Comparison of ENCODE assay signal across 8 cellular contexts in the genomic region with DNA sequence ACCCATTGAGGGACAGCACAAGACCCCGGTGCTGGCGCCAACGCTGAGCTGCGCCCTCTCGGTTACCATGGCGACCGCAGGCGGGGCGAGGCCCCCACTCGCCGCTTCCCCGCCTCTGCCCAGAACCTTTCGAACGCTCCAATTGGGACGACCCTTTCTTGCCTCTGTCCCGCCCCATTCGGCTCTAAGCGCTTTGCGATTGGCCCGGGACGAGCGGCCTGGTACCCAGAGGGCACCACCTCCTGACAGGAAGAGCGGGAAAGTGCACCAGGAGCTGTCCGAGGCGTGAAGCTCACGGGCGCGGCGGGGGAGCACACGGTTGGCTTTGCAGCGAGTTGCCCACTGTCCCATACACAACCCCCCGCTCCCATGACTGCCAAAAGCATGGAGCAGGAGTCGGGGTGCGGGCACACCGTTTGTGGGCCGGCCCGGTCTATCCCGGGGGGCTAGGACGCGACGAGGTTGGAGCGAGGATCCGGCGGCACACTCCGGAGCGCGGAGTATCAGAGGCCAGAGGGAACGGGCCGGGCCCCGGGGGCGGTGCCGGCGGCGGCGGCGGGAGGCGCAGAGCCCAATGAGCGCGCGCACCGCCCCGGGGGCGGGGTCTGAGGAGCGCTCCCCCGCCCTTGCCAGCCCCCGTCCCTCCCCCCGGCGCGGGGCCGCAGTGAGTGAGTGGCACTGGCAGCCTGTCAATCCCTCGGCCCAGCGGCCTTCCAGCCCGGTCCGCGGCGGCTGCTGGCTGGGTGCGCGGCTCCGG. TPM values are rescaled to one million over a fixed set of nuclear protein-coding genes. Genes with fewer than 3 reads are reported as not detected.
DNase-seq lines count a peak whose midpoint lies in the region; ATAC-seq and TF ChIP-seq lines count a peak whose summit lies in the region.

No MANE protein-coding gene starts in this region.

- TF ChIP-seq EP300 in SK-N-SH (IDR thresholded peaks at IDR 0.05; ENCODE audit: borderline replicate concordance in 1 of 2, low read depth in 1 of 2, low read length in 1 of 2), result no peak

- H3K4me3 ChIP-seq in GM08714 (ENCODE audit: low read length) (peak overlapping the region; percentile 63; the same call in 1 of the 2 replicates), SK-N-SH (ENCODE audit: low read depth in 2 of 2, low read length in 1 of 2) (peak overlapping the region; percentile 53 to 96), osteoblast (ENCODE audit: insufficient read depth, low read length) (peak overlapping the region; percentile 78), thoracic aorta (peak overlapping the region; percentile 92)

- peaks cover 15 to 26% of the 10 kb centered on the region in 2 experiments for H3K36me3 ChIP-seq in SK-N-SH (replicated peaks in 1 of 2; ENCODE audit: control insufficient read depth in 1 of 2, insufficient read depth in 2 of 2, low read length in 1 of 2)
- no peaks in the 10 kb centered on the region for H3K36me3 ChIP-seq in osteoblast (ENCODE audit: insufficient read depth, low read length)
- no peaks in the 10 kb centered on the region for H3K36me3 ChIP-seq in thoracic aorta

- H2AFZ ChIP-seq in SK-N-SH (ENCODE audit: low read depth) (peak overlapping the region; percentile 12; the same call in 1 of the 2 replicates), osteoblast (ENCODE audit: low read length) (peak overlapping the region; percentile 87)

- peaks cover 26% of the 10 kb centered on the region for H3K4me1 Mint-ChIP-seq in activated naive CD8-positive, alpha-beta T cell (ENCODE audit: low read depth)
- H3K4me1 Mint-ChIP-seq in glutamatergic neuron (ENCODE audit: low read depth, unreplicated experiment), result peaks cover 15% of the 10 kb centered on the region

- no peaks in the 10 kb centered on the region for H3K9me2 ChIP-seq in SK-N-SH

- peak overlapping the region; percentile 63; the same call in 1 of the 2 replicates for H3K9ac ChIP-seq in SK-N-SH

- peak overlapping the region; percentile 95 for H3K27ac Mint-ChIP-seq in activated naive CD8-positive, alpha-beta T cell
- peak overlapping the region; percentile 22 for H3K27ac Mint-ChIP-seq in glutamatergic neuron (ENCODE audit: unreplicated experiment)

- H3K4me1 ChIP-seq in SK-N-SH (ENCODE audit: control insufficient read depth in 1 of 2, insufficient read depth in 2 of 2, low read depth in 1 of 2, low read length in 1 of 2) (peaks cover 8 to 9% of the 10 kb centered on the region in 2 experiments; a peak in 3 of 4 replicates), osteoblast (ENCODE audit: insufficient read depth, low read length) (peaks cover 36% of the 10 kb centered on the region), thoracic aorta (ENCODE audit: control insufficient read depth in 1 of 2, low read depth in 2 of 2) (peaks cover 10 to 13% of the 10 kb centered on the region in 2 donors)

- TF ChIP-seq RAD21 in SK-N-SH (IDR thresholded peaks at IDR 0.05; ENCODE audit: low read length), result no peak; the same call in 1 of the 2 replicates

- POLR2A ChIA-PET in SK-N-SH (lab: Yijun Ruan, JAX), result interaction anchor here (0.6 to 2.0 kb wide), 6 partner anchors 16 to 730 kb away, joined by 3 to 14 read pairs (median 3); a partner anchor contains a TSS

- H3K4me3 Mint-ChIP-seq in activated naive CD8-positive, alpha-beta T cell, result peak overlapping the region; percentile 93
- peak overlapping the region; percentile 91 for H3K4me3 Mint-ChIP-seq in glutamatergic neuron (ENCODE audit: unreplicated experiment)

- no peaks in the 10 kb centered on the region for H3K27me3 Mint-ChIP-seq in activated naive CD8-positive, alpha-beta T cell
- peaks cover 8% of the 10 kb centered on the region for H3K27me3 Mint-ChIP-seq in glutamatergic neuron (ENCODE audit: unreplicated experiment)

- 1% methylated on average over 29 of the region's 79 CpGs for WGBS in SK-N-SH (ENCODE audit: low lambda C conversion rate)

- no peaks in the 10 kb centered on the region for H3K9me3 Mint-ChIP-seq in activated naive CD8-positive, alpha-beta T cell (ENCODE audit: low read depth)
- H3K9me3 Mint-ChIP-seq in glutamatergic neuron (ENCODE audit: unreplicated experiment), result peaks cover 11% of the 10 kb centered on the region

- H4K20me1 ChIP-seq in SK-N-SH (ENCODE audit: insufficient read depth) (0 out of 2 replicates have a peak, but pooled peaks cover under 1% of the 10 kb centered on the region), osteoblast (ENCODE audit: insufficient read depth, low read length) (no peaks in the 10 kb centered on the region)

- H3K36me3 Mint-ChIP-seq in activated naive CD8-positive, alpha-beta T cell, result no peaks in the 10 kb centered on the region
- no peaks in the 10 kb centered on the region for H3K36me3 Mint-ChIP-seq in glutamatergic neuron (ENCODE audit: unreplicated experiment)

- H3K79me2 ChIP-seq in SK-N-SH (ENCODE audit: insufficient read depth), result peaks cover 39% of the 10 kb centered on the region
- H3K79me2 ChIP-seq in osteoblast (ENCODE audit: insufficient read depth, low read length), result peaks cover 40% of the 10 kb centered on the region

- CTCF ChIA-PET in SK-N-SH (lab: Yijun Ruan, JAX), result interaction anchor here (0.6 to 2.0 kb wide), 6 partner anchors 15 to 976 kb away, joined by 3 to 8 read pairs (median 4); no protein-coding TSS in a partner anchor

- H3K27ac ChIP-seq in SK-N-SH (ENCODE audit: low read depth in 2 of 2, low read length in 1 of 2) (peak overlapping the region; percentile 72 to 97), osteoblast (ENCODE audit: low read depth, low read length) (peak overlapping the region; percentile 17), thoracic aorta (peak overlapping the region; percentile 59 to 74)

- H3K27me3 ChIP-seq in SK-N-SH (ENCODE audit: insufficient read depth), result no peaks in the 10 kb centered on the region
- no peaks in the 10 kb centered on the region for H3K27me3 ChIP-seq in osteoblast (ENCODE audit: insufficient read depth, low read length)
- no peaks in the 10 kb centered on the region for H3K27me3 ChIP-seq in thoracic aorta (replicated peaks; ENCODE audit: insufficient read depth)

- ATAC-seq in HG02588 (IDR thresholded peaks at IDR 0.05; ENCODE audit: unreplicated experiment) (peak; percentile 64), thoracic aorta (ENCODE audit: insufficient number of reproducible peaks, low FRiP score, low read depth) (peak; percentile 95)

- H3K9me3 ChIP-seq in SK-N-SH (no peaks in the 10 kb centered on the region), osteoblast (ENCODE audit: low read depth, low read length) (no peaks in the 10 kb centered on the region), thoracic aorta (no peaks in the 10 kb centered on the region)

- TF ChIP-seq CTCF in SK-N-SH (IDR thresholded peaks at IDR 0.05) (no peak), glutamatergic neuron (IDR thresholded peaks at IDR 0.05; ENCODE audit: partially characterized antibody, unreplicated experiment) (no peak), osteoblast (IDR thresholded peaks at IDR 0.05; ENCODE audit: extremely low read depth, low read depth, low read length) (no peak), thoracic aorta (IDR thresholded peaks at IDR 0.05) (no peak)

- H3K4me2 ChIP-seq in SK-N-SH, result peak overlapping the region; percentile 74
- peak overlapping the region; percentile 88 for H3K4me2 ChIP-seq in osteoblast (ENCODE audit: insufficient read depth, low read length)

- peaks cover 32% of the 10 kb centered on the region for H3F3A ChIP-seq in SK-N-SH (replicated peaks; ENCODE audit: insufficient read depth)

- DNase-seq in NCI-H1092 (lab: John Stamatoyannopoulos, UW) (peak; percentile 92), SK-N-SH (peak; percentile 96), glutamatergic neuron (peak; percentile 96), osteoblast (ENCODE audit: insufficient read length, low spot score, missing footprints) (peak; percentile 99), thoracic aorta (ENCODE audit: low spot score) (peak; percentile 82)

TF ChIP-seq in SK-N-SH, 30 proteins besides CTCF, POLR2A, EP300 and RAD21 (continues in another document):
- TF ChIP-seq YY1 (IDR thresholded peaks at IDR 0.05; ENCODE audit: low read depth) (no peak), TAF1 (IDR thresholded peaks at IDR 0.05; ENCODE audit: borderline replicate concordance, low read depth, low read length) (peak; percentile 85; the same call in 1 of the 2 replicates), ELF1 (IDR thresholded peaks at IDR 0.05) (no peak), RFX5 (IDR thresholded peaks at IDR 0.05; ENCODE audit: low read length) (0 out of 2 replicates have a peak, but pooled peaks have one; percentile 31)
- TF ChIP-seq, protein P1, sequence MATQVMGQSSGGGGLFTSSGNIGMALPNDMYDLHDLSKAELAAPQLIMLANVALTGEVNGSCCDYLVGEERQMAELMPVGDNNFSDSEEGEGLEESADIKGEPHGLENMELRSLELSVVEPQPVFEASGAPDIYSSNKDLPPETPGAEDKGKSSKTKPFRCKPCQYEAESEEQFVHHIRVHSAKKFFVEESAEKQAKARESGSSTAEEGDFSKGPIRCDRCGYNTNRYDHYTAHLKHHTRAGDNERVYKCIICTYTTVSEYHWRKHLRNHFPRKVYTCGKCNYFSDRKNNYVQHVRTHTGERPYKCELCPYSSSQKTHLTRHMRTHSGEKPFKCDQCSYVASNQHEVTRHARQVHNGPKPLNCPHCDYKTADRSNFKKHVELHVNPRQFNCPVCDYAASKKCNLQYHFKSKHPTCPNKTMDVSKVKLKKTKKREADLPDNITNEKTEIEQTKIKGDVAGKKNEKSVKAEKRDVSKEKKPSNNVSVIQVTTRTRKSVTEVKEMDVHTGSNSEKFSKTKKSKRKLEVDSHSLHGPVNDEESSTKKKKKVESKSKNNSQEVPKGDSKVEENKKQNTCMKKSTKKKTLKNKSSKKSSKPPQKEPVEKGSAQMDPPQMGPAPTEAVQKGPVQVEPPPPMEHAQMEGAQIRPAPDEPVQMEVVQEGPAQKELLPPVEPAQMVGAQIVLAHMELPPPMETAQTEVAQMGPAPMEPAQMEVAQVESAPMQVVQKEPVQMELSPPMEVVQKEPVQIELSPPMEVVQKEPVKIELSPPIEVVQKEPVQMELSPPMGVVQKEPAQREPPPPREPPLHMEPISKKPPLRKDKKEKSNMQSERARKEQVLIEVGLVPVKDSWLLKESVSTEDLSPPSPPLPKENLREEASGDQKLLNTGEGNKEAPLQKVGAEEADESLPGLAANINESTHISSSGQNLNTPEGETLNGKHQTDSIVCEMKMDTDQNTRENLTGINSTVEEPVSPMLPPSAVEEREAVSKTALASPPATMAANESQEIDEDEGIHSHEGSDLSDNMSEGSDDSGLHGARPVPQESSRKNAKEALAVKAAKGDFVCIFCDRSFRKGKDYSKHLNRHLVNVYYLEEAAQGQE (IDR thresholded peaks at IDR 0.05; ENCODE audit: low read depth, low read length), result peak; percentile 78

RNA-seq across cellular contexts. Expression of a gene that starts 1.0 kb away (rescaled TPM):
- polyA plus RNA-seq in SK-N-SH (2012; rRNA removed), result 73.0 and 87.0 TPM in 2 replicates
- polyA plus RNA-seq in SK-N-SH (2012; cell fraction: cytosol; rRNA removed), result 89.5 and 93.2 TPM in 2 replicates
- polyA plus RNA-seq in SK-N-SH (2012; cell fraction: nucleus; rRNA removed), result 84.3 and 152 TPM in 2 replicates
- 51.2 TPM for total RNA-seq in glutamatergic neuron (ENCODE audit: unreplicated experiment)
- 34.7 and 38.0 TPM in 2 replicates for total RNA-seq in osteoblast
- 10 to 100 TPM; 23.9 to 34.8 TPM for total RNA-seq in thoracic aorta

RNA-seq across cellular contexts. Expression of a gene that starts 39.2 kb away (rescaled TPM):
- polyA plus RNA-seq in SK-N-SH (2012; rRNA removed), result 97.9 and 117 TPM in 2 replicates
- polyA plus RNA-seq in SK-N-SH (2012; cell fraction: cytosol; rRNA removed), result 102 and 103 TPM in 2 replicates
- polyA plus RNA-seq in SK-N-SH (2012; cell fraction: nucleus; rRNA removed), result 81.1 and 148 TPM in 2 replicates
- 59.6 TPM for total RNA-seq in glutamatergic neuron (ENCODE audit: unreplicated experiment)
- 72.4 and 75.4 TPM in 2 replicates for total RNA-seq in osteoblast
- total RNA-seq in thoracic aorta, result 10 to 100 TPM; 73.4 to 81.5 TPM

Comparison
In these comparisons a context has a peak if more than half of its experiments do, and no peak if none do; other contexts are left out.
1. Peak in every context shown above with its lines: DNase-seq, ATAC-seq, H3K4me3 ChIP-seq and H3K27ac ChIP-seq.
2. H3K27ac ChIP-seq: peak in every context shown above with its lines; median percentile 84 in SK-N-SH; 66 in thoracic aorta; 17 in osteoblast.